ENCODE assay signal across 2 cellular contexts in the genomic region with DNA sequence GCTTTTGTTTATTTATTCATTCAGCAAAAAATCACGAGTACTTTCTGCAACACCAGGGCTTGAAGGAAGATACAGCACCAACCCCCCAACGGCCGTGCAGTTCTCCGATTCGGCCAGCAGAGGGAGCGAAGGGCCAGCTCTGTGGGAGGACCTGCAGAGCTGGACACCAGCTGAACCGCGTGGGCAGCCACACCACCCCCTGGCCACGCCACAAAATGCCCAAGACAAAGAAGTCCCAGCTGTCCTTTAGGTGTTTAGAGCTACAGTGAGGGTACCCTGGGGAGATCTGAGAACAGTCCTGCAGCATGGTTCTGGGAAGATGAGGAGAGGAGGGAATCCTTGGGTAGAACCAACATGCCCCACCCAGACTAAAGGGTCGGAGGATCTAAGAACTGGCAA.
TF ChIP-seq lines count a peak whose summit lies in the region.

No MANE protein-coding gene starts in this region.

TF ChIP-seq in Ishikawa, 13 proteins besides CTCF, POLR2A, EP300 and RAD21 (continued from another document):
- TF ChIP-seq TCF12 (IDR thresholded peaks at IDR 0.05; ENCODE audit: low read depth): 0 out of 2 replicates have a peak, but pooled peaks have one; percentile 32
- no peak for TF ChIP-seq FOXM1 (IDR thresholded peaks at IDR 0.05; ENCODE audit: borderline replicate concordance, low read depth)

TF ChIP-seq in SK-N-SH, 30 proteins besides CTCF, POLR2A, EP300 and RAD21 (continued from another document):
- TF ChIP-seq, protein P1, sequence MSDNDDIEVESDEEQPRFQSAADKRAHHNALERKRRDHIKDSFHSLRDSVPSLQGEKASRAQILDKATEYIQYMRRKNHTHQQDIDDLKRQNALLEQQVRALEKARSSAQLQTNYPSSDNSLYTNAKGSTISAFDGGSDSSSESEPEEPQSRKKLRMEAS (IDR thresholded peaks at IDR 0.05; ENCODE audit: low read depth): peak; percentile 63; the same call in 1 of the 2 replicates
- TF ChIP-seq NRF1 (IDR thresholded peaks at IDR 0.05; ENCODE audit: low read depth, low read length) (no peak), FOXM1 (IDR thresholded peaks at IDR 0.05; ENCODE audit: low read depth) (no peak), MEF2A (IDR thresholded peaks at IDR 0.05; ENCODE audit: borderline replicate concordance, low read depth) (no peak), CHD2 (IDR thresholded peaks at IDR 0.05; ENCODE audit: low read length, partially characterized antibody) (peak; percentile 61), ELF1 (IDR thresholded peaks at IDR 0.05) (no peak), FOSL2 (IDR thresholded peaks at IDR 0.05; ENCODE audit: borderline replicate concordance, low read depth) (no peak), GATA2 (CRISPR knock-in tag; IDR thresholded peaks at IDR 0.05) (no peak), MXI1 (IDR thresholded peaks at IDR 0.05; ENCODE audit: low read depth, low read length) (peak; percentile 67; the same call in 1 of the 2 replicates), NFIC (IDR thresholded peaks at IDR 0.05; ENCODE audit: borderline replicate concordance) (no peak), RCOR1 (IDR thresholded peaks at IDR 0.05; ENCODE audit: low read length) (no peak), SIN3A (IDR thresholded peaks at IDR 0.05; ENCODE audit: borderline replicate concordance, low read depth, low read length) (no peak), SMC3 (IDR thresholded peaks at IDR 0.05; ENCODE audit: low read depth, low read length) (peak; percentile 98), YY1 (IDR thresholded peaks at IDR 0.05; ENCODE audit: low read depth) (no peak), TEAD4 (IDR thresholded peaks at IDR 0.05; ENCODE audit: borderline replicate concordance, insufficient read depth) (no peak), RXRA (IDR thresholded peaks at IDR 0.05; ENCODE audit: borderline replicate concordance, low read depth) (no peak)
- TF ChIP-seq, protein P2, sequence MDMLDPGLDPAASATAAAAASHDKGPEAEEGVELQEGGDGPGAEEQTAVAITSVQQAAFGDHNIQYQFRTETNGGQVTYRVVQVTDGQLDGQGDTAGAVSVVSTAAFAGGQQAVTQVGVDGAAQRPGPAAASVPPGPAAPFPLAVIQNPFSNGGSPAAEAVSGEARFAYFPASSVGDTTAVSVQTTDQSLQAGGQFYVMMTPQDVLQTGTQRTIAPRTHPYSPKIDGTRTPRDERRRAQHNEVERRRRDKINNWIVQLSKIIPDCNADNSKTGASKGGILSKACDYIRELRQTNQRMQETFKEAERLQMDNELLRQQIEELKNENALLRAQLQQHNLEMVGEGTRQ (IDR thresholded peaks at IDR 0.05; ENCODE audit: borderline replicate concordance, low read depth, low read length): no peak
- TF ChIP-seq, protein P3, sequence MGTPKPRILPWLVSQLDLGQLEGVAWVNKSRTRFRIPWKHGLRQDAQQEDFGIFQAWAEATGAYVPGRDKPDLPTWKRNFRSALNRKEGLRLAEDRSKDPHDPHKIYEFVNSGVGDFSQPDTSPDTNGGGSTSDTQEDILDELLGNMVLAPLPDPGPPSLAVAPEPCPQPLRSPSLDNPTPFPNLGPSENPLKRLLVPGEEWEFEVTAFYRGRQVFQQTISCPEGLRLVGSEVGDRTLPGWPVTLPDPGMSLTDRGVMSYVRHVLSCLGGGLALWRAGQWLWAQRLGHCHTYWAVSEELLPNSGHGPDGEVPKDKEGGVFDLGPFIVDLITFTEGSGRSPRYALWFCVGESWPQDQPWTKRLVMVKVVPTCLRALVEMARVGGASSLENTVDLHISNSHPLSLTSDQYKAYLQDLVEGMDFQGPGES (IDR thresholded peaks at IDR 0.05; ENCODE audit: low read depth, low read length): no peak
